ENCODE assay signal across 10 cellular contexts in the genomic region with DNA sequence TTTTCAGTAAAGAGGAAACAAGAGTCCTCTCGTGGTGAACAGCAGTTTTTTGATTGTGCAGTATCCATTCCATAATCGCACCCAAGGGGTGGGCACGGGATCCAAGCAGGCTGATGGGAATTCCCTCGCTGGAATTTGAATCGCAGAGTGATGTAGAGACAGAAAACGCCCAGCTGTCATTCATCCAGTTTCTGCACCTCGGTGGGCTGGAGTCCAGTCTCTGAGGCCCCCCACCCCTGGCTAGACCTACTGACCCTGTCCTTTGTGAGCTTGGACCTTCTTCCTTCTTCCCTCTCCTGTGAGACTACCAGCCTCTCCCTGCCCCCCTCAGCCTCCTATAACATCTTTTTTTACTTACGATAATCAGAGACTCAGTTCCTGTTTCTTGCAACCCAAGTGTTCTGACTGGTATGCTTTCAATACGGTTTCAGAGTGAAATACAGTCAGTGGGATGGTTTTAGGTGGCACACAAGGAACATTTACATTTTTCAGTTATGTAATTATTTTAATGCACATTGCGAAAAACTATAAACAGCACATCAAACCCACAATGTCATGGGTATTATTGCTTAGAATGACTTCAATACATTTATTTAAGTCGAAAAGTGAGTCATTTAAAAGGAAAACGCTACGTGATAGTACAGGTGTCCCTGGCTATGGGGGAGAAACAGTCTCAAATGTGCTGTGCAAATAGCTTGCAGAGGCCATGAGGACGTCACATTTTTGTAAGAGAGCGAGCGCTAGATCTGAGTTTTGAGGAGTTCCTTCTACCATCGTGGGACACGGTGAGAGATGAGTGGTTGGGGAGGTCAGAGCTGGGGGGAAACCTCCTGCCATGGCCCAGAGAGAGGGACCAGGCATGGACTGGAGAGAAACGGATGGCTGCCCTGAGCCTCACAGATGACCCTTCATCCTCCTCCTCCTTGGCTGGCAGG. TPM values are rescaled to one million over a fixed set of nuclear protein-coding genes. Genes with fewer than 3 reads are reported as not detected.
DNase-seq lines count a peak whose midpoint lies in the region; ATAC-seq and TF ChIP-seq lines count a peak whose summit lies in the region.
"Had no signal": no experiment of that assay in that cellular context is flagged by ENCODE, and none has a peak within 500 bp of the region (broad histone marks: within the 10 kb centered on the region; RNA-seq: fewer than 3 reads in every experiment).

No MANE protein-coding gene starts in this region.

- DNase-seq in glutamatergic neuron (no peak), adrenal gland (no peak), psoas muscle (no peak), activated gamma-delta T cell treated with Interleukin-2 at 50 U/mL for 16 hours (no peak)
- DNase-seq in activated effector memory CD4-positive, alpha-beta T cell treated with anti-CD3 and anti-CD28 coated beads, Interleukin-2, amount 50 U/mL, for 16 hours = no peak
- DNase-seq: uterus had no signal

- H3K27me3 ChIP-seq in adrenal gland (no peaks in the 10 kb centered on the region), psoas muscle (ENCODE audit: insufficient read depth in 3 of 3, low read length in 2 of 3) (no peaks in the 10 kb centered on the region)
- H3K27me3 ChIP-seq: uterus had no signal

- H3K4me3 Mint-ChIP-seq in glutamatergic neuron (ENCODE audit: unreplicated experiment) = peak overlapping the region; percentile 32

- H3K9me3 ChIP-seq in adrenal gland (replicated peaks in 1 of 3) (no peaks in the 10 kb centered on the region), psoas muscle (no peaks in the 10 kb centered on the region)
- H3K9me3 ChIP-seq: uterus had no signal

- H3K36me3 ChIP-seq in adrenal gland (replicated peaks in 1 of 2) = no peaks in the 10 kb centered on the region
- no peaks in the 10 kb centered on the region for H3K36me3 ChIP-seq in psoas muscle (ENCODE audit: insufficient read depth in 1 of 2, low read depth in 1 of 2)
- H3K36me3 ChIP-seq: uterus had no signal

- no peak overlapping the region for H3K27ac Mint-ChIP-seq in glutamatergic neuron (ENCODE audit: unreplicated experiment)

- H3K27me3 Mint-ChIP-seq in glutamatergic neuron (ENCODE audit: unreplicated experiment) = peaks cover 3% of the 10 kb centered on the region

- H3K4me3 ChIP-seq in adrenal gland = no peak overlapping the region
- H3K4me3 ChIP-seq in psoas muscle = no peak overlapping the region
- H3K4me3 ChIP-seq: uterus had no signal

- no peaks in the 10 kb centered on the region for H3K4me1 ChIP-seq in adrenal gland (replicated peaks in 1 of 2)
- H3K4me1 ChIP-seq in psoas muscle = no peaks in the 10 kb centered on the region
- H3K4me1 ChIP-seq: parathyroid adenoma, uterus had no signal

- no peaks in the 10 kb centered on the region for H3K36me3 Mint-ChIP-seq in glutamatergic neuron (ENCODE audit: unreplicated experiment)

- TF ChIP-seq CTCF in glutamatergic neuron (IDR thresholded peaks at IDR 0.05; ENCODE audit: partially characterized antibody, unreplicated experiment) (no peak), adrenal gland (IDR thresholded peaks at IDR 0.05) (no peak), psoas muscle (IDR thresholded peaks at IDR 0.05) (no peak)

- intact Hi-C loops in adrenal gland (cut with DNase I) = no loop called here
- intact Hi-C loops in psoas muscle (cut with DNase I) = no loop called here

- ATAC-seq in GM18858 (IDR thresholded peaks at IDR 0.05; ENCODE audit: unreplicated experiment) (peak; percentile 87), GM21576 (IDR thresholded peaks at IDR 0.05; ENCODE audit: unreplicated experiment) (peak; percentile 78), HG03565 (IDR thresholded peaks at IDR 0.05; ENCODE audit: unreplicated experiment) (peak; percentile 72), psoas muscle (no peak)

- H3K27ac ChIP-seq in adrenal gland (no peak overlapping the region), psoas muscle (no peak overlapping the region)
- H3K27ac ChIP-seq: parathyroid adenoma, uterus had no signal

- peaks cover 6% of the 10 kb centered on the region for H3K9me3 Mint-ChIP-seq in glutamatergic neuron (ENCODE audit: unreplicated experiment)

- H3K4me1 Mint-ChIP-seq in glutamatergic neuron (ENCODE audit: low read depth, unreplicated experiment) = peaks cover 31% of the 10 kb centered on the region

- no peak for TF ChIP-seq POLR2A in adrenal gland (IDR thresholded peaks at IDR 0.05)

- WGBS in adrenal gland, 4 donors = 74 to 78% (median 78%) methylated on average over 19 of the region's 19 CpGs
- WGBS in psoas muscle, 3 donors = 81 to 83% (median 83%) methylated on average over 19 of the region's 19 CpGs

RNA-seq across cellular contexts. Expression of a gene that starts 37.5 kb away (rescaled TPM):
- 51.7 TPM for total RNA-seq in glutamatergic neuron (ENCODE audit: unreplicated experiment)
- 10 to 100 TPM in 3 of 8 donors, 1 to 10 TPM in 5; 2.7 to 11.4 (median 3.8) TPM for total RNA-seq in adrenal gland
- polyA plus RNA-seq in adrenal gland = 1 to 10 TPM; 1.9 to 2.8 (median 2.2) TPM
- total RNA-seq in psoas muscle = 1 to 10 TPM; 1.1 to 2.1 (median 1.8) TPM
- polyA plus RNA-seq in psoas muscle = 1 to 10 TPM in 2 of 3 donors, under 1 TPM in 1; 0.64 to 2.9 (median 1.4) TPM

Comparison
In these comparisons a context has a peak if more than half of its experiments do, and no peak if none do; other contexts are left out.
1. ATAC-seq: peak in GM18858 (single experiment), GM21576 (single experiment) and HG03565 (single experiment); none in psoas muscle (0 of 4).